28 cellular contexts compared by ENCODE assay signal in genomic region chr16:16037521-16037920, GRCh38.
"Had no signal": no experiment of that assay in that cellular context is flagged by ENCODE, and none has a peak within 500 bp of the region (broad histone marks: within the 10 kb centered on the region; RNA-seq: fewer than 3 reads in every experiment).

No MANE protein-coding gene starts in this region.

- FAIRE-seq: HepG2, RCC 7860 had no signal

- H3K27me3 ChIP-seq: MG63 had no signal

- ATAC-seq: HepG2, T-cell had no signal

- H3K9me3 ChIP-seq: MG63, SK-N-SH had no signal

- H3K4me3 Mint-ChIP-seq: T-cell had no signal

- H3K27me3 Mint-ChIP-seq: T-cell had no signal

- DNase-seq: IMR-90, Karpas-422, KG1, MG63, NCI-H1092, NCI-H1105 treated with DMSO at 0.1 percent for 48 hours, NCI-H1417 treated with DMSO at 0.1 percent for 48 hours, NCI-H146, NCI-H1694 treated with DMSO at 0.1 percent for 48 hours, NCI-H1930, NCI-H2081, NCI-H2107, NCI-H2171, NCI-H226, NCI-H446, NCI-H510A, NCI-H524 treated with DMSO at 0.1 percent for 48 hours, NCI-H69, NCI-H774, OCI-M1, Right ventricle myocardium superior, RPMI8226, SIG-M5, SK-N-SH, SW 1271, T-cell had no signal

- H3K9me3 Mint-ChIP-seq: T-cell had no signal

- H3K27ac Mint-ChIP-seq: T-cell had no signal

- H3K4me3 ChIP-seq: MG63 had no signal
